In the genomic region with DNA sequence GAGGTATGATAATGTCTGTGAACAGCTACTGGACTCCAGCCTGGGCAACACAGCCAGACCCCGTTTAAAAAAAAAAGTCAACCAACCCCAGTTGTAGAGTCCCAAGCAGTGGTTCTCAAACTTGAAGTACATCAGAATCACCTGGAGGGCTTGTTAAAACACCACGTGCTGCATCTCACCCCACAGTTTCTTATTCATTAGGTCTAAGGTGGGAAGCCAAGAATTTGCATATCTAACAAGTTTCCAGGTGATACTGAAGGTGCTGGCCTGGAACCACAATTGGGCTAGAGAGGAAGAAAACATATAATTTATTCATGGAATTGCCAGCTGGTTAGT, we compare ENCODE assay signal across 1 cellular context.
TF ChIP-seq lines count a peak whose summit lies in the region.

No MANE protein-coding gene starts in this region.

TF ChIP-seq in liver, 16 proteins besides CTCF, POLR2A, EP300 and RAD21 (continued from another document):
- TF ChIP-seq, protein P1, sequence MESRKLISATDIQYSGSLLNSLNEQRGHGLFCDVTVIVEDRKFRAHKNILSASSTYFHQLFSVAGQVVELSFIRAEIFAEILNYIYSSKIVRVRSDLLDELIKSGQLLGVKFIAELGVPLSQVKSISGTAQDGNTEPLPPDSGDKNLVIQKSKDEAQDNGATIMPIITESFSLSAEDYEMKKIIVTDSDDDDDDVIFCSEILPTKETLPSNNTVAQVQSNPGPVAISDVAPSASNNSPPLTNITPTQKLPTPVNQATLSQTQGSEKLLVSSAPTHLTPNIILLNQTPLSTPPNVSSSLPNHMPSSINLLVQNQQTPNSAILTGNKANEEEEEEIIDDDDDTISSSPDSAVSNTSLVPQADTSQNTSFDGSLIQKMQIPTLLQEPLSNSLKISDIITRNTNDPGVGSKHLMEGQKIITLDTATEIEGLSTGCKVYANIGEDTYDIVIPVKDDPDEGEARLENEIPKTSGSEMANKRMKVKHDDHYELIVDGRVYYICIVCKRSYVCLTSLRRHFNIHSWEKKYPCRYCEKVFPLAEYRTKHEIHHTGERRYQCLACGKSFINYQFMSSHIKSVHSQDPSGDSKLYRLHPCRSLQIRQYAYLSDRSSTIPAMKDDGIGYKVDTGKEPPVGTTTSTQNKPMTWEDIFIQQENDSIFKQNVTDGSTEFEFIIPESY (IDR thresholded peaks at IDR 0.05), result no peak
- no peak for TF ChIP-seq FOXA2 (IDR thresholded peaks at IDR 0.05)
- TF ChIP-seq HNF4A (conservative IDR thresholded peaks at IDR 0.05), result no peak
- TF ChIP-seq JUND (IDR thresholded peaks at IDR 0.05), result no peak
- no peak for TF ChIP-seq GABPA (IDR thresholded peaks at IDR 0.05 in 1 of 2, conservative IDR thresholded peaks at IDR 0.05 in 1 of 2)
- TF ChIP-seq YY1 (IDR thresholded peaks at IDR 0.05), result no peak
- no peak for TF ChIP-seq NR2F2 (IDR thresholded peaks at IDR 0.05)
